Comparison of ENCODE assay signal across 10 cellular contexts in the genomic region with DNA sequence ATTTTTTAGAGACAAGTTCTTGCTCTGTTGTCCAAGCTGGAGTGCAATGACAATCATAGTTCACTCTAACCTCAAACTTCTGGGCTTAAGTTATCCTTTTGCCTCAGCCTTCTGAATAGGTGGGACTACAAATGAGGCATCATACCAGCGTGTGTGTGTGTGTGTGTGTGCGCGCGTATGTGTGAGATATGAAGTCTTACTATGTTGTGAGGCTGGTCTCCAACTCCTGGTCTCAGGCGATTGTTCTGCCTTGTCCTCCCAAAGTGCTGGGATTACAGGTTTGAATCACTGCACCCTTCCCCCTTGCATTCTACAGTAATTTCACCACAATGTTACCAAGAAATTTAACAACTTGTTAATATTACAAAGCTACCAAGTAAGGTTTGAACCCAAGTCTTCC. TPM values are rescaled to one million over a fixed set of nuclear protein-coding genes. Genes with fewer than 3 reads are reported as not detected.
DNase-seq lines count a peak whose midpoint lies in the region; ATAC-seq, FAIRE-seq and TF ChIP-seq lines count a peak whose summit lies in the region.
"Had no signal": no experiment of that assay in that cellular context is flagged by ENCODE, and none has a peak within 500 bp of the region (broad histone marks: within the 10 kb centered on the region; RNA-seq: fewer than 3 reads in every experiment).

No MANE protein-coding gene starts in this region.

- POLR2A ChIA-PET in A549 (lab: Yijun Ruan, JAX) = no interaction called here

- no peak for TF ChIP-seq EP300 in A549 (IDR thresholded peaks at IDR 0.05)

- H3K4me3 ChIP-seq in A549 (no peak overlapping the region), Loucy (ENCODE audit: low read length, poor library complexity, severe bottlenecking) (peak overlapping the region; percentile 11), neutrophil (ENCODE audit: low read depth in 1 of 2, low read length in 1 of 2) (peak overlapping the region; percentile 72 to 88)

- no peaks in the 10 kb centered on the region for H3K79me2 ChIP-seq in Loucy (ENCODE audit: insufficient read depth, low read length)

- H3K4me2 ChIP-seq in A549 = peak overlapping the region; percentile 64; the same call in 2 of the 3 replicates
- peak overlapping the region; percentile 62 for H3K4me2 ChIP-seq in Loucy (ENCODE audit: low read depth, low read length, poor library complexity, severe bottlenecking)

- no peak for TF ChIP-seq CTCF in A549 (IDR thresholded peaks at IDR 0.05)
- no peak for TF ChIP-seq CTCF in Loucy (conservative IDR thresholded peaks at IDR 0.05; ENCODE audit: low read length)
- TF ChIP-seq CTCF in neutrophil (IDR thresholded peaks at IDR 0.05) = no peak

- no peaks in the 10 kb centered on the region for H3F3A ChIP-seq in Loucy (ENCODE audit: low read depth)

- H3K4me1 ChIP-seq in A549 (peaks cover 9% of the 10 kb centered on the region; the same call in 2 of the 3 replicates), Loucy (ENCODE audit: insufficient read depth, low read length, poor library complexity, severe bottlenecking) (peaks cover 40% of the 10 kb centered on the region), neutrophil (ENCODE audit: control insufficient read depth in 1 of 2, insufficient read depth in 1 of 2, low read depth in 1 of 2, low read length in 1 of 2) (peaks cover 51 to 61% of the 10 kb centered on the region in 2 experiments)

- H3K9ac ChIP-seq in Loucy (ENCODE audit: low read depth, low read length, poor library complexity, severe bottlenecking) = no peak overlapping the region

- no peaks in the 10 kb centered on the region for H3K27me3 ChIP-seq in Loucy (ENCODE audit: insufficient read depth, low read length, poor library complexity, severe bottlenecking)
- no peaks in the 10 kb centered on the region for H3K27me3 ChIP-seq in neutrophil
- H3K27me3 ChIP-seq: brain microvascular endothelial cell had no signal

- no peak for FAIRE-seq in A549 (lab: Jason Lieb, UNC)

- H3K36me3 ChIP-seq in Loucy (ENCODE audit: insufficient read depth, low read length) (no peaks in the 10 kb centered on the region), neutrophil (peaks cover 3% of the 10 kb centered on the region)
- H3K36me3 ChIP-seq: brain microvascular endothelial cell had no signal

- WGBS in A549 (ENCODE audit: missing lambda C conversion rate) = 43% methylated on average over 5 of the region's 5 CpGs

- no peak overlapping the region for H3K27ac ChIP-seq in A549
- H3K27ac ChIP-seq in caudate nucleus (ENCODE audit: low read depth, low read length) = peak overlapping the region; percentile 56
- peak overlapping the region; percentile 88 for H3K27ac ChIP-seq in neutrophil
- H3K27ac ChIP-seq: brain microvascular endothelial cell had no signal

- no peak overlapping the region for H2AFZ ChIP-seq in Loucy (ENCODE audit: low read length)

- no peaks in the 10 kb centered on the region for H3K9me2 ChIP-seq in Loucy (replicated peaks; ENCODE audit: low read depth, low read length)

- CTCF ChIA-PET in A549 (lab: Yijun Ruan, JAX) = interaction anchor here (1.0 kb wide), 1 partner anchor 129 kb away, joined by 4 read pairs; no protein-coding TSS in a partner anchor

- ATAC-seq in A549 (no peak), GM18868 (IDR thresholded peaks at IDR 0.05; ENCODE audit: unreplicated experiment) (no peak)

- no peak for TF ChIP-seq RAD21 in A549 (conservative IDR thresholded peaks at IDR 0.05 in 1 of 2, IDR thresholded peaks at IDR 0.05 in 1 of 2)

- H3K9me3 ChIP-seq in A549 (no peaks in the 10 kb centered on the region), Loucy (ENCODE audit: insufficient read depth, low read depth, low read length) (no peaks in the 10 kb centered on the region), neutrophil (no peaks in the 10 kb centered on the region)

- no peaks in the 10 kb centered on the region for H4K20me1 ChIP-seq in Loucy (ENCODE audit: insufficient read depth, low read length, poor library complexity, severe bottlenecking)

- no peak for TF ChIP-seq POLR2A in A549 (IDR thresholded peaks at IDR 0.05; ENCODE audit: low read length)

- DNase-seq in A549 (ENCODE audit: low read depth in 1 of 2, low spot score in 1 of 2) (no peak), caudate nucleus (lab: John Stamatoyannopoulos, UW) (no peak), NCI-H2029 (lab: John Stamatoyannopoulos, UW) (no peak), islet precursor cell (no peak), GF-D8 (lab: John Stamatoyannopoulos, UW) (no peak)

TF ChIP-seq in A549, 52 proteins besides CTCF, POLR2A, EP300 and RAD21:
- TF ChIP-seq HMGXB4 (CRISPR knock-in tag; IDR thresholded peaks at IDR 0.05; ENCODE audit: borderline replicate concordance) = no peak
- TF ChIP-seq NR3C1 (IDR thresholded peaks at IDR 0.05) = no peak

RNA-seq across cellular contexts. Expression of gene GBP2, which starts 0.7 kb away (rescaled TPM):
- 1.8 and 1.9 TPM in 2 replicates for polyA plus RNA-seq in A549 (2011; rRNA removed)
- polyA plus RNA-seq in A549 (2012; cell fraction: cytosol; rRNA removed) = 0.22 and 0.34 TPM in 2 replicates
- 0.26 and 0.44 TPM in 2 replicates for polyA plus RNA-seq in A549 (2012; cell fraction: nucleus; rRNA removed)
- polyA plus RNA-seq in A549 (2017; fragmentation: RNase III; extraction: RNeasy Plus Mini Kit Qiagen cat#74134 plus additional on column Dnase treatment) = 1.3 to 1.7 TPM (median 1.6 TPM) in 3 replicates
- 1.2 and 1.3 TPM in 2 replicates for polyA minus RNA-seq in A549 (2011; rRNA and poly(A)+ RNA removed)

RNA-seq across cellular contexts. Expression of gene GBP7, which starts 49.2 kb away (rescaled TPM):
- polyA plus RNA-seq in A549 (2011; rRNA removed) (not detected in 2 replicates), A549 (2017; fragmentation: RNase III; extraction: RNeasy Plus Mini Kit Qiagen cat#74134 plus additional on column Dnase treatment) (not detected in 3 replicates)
- not detected in 2 replicates for polyA plus RNA-seq in A549 (2012; cell fraction: cytosol; rRNA removed)
- polyA plus RNA-seq in A549 (2012; cell fraction: nucleus; rRNA removed) = not detected in 2 replicates
- not detected in 2 replicates for polyA minus RNA-seq in A549 (2011; rRNA and poly(A)+ RNA removed)
- polyA plus RNA-seq: keratinocyte had no signal

Comparison
In these comparisons a context has a peak if more than half of its experiments do, and no peak if none do; other contexts are left out.
1. H3K27ac ChIP-seq: peak in caudate nucleus (single experiment) and neutrophil (single experiment); none in A549 (0 of 2).